In genomic region chr5:90529234-90529938, GRCh38 we compare ENCODE assay signal across 8 cellular contexts. TPM values are rescaled to one million over a fixed set of nuclear protein-coding genes. Genes with fewer than 3 reads are reported as not detected.
DNase-seq lines count a peak whose midpoint lies in the region; ATAC-seq, FAIRE-seq and TF ChIP-seq lines count a peak whose summit lies in the region.

TSS of gene LYSMD3 (minus strand) at chr5:90529584. CDS start at chr5:90525289, 4,295 bp downstream.

- TF ChIP-seq EP300 in HepG2 (IDR thresholded peaks at IDR 0.05; ENCODE audit: low read depth in 2 of 2, low read length in 2 of 2) (no peak; a peak in 1 of 4 replicates), HepG2 (CRISPR knock-in tag; IDR thresholded peaks at IDR 0.05; ENCODE audit: borderline replicate concordance) (no peak; the same call in 1 of the 2 replicates)

- BruUV-seq in HepG2 (replicated peaks; lab: Mats Ljungman, UMichigan), result no TSS peak

- H3K9me3 ChIP-seq in BLaER1 (no peaks in the 10 kb centered on the region), HepG2 (ENCODE audit: low read length) (no peaks in the 10 kb centered on the region)

- ATAC-seq in GM19324 (IDR thresholded peaks at IDR 0.05; ENCODE audit: low FRiP score, unreplicated experiment), result peak; percentile 97
- peak; percentile 75 for ATAC-seq in HG03469 (IDR thresholded peaks at IDR 0.05; ENCODE audit: unreplicated experiment)
- ATAC-seq in HepG2, result peak; percentile 96

- CTCF ChIA-PET in HepG2 (lab: Yijun Ruan, JAX; ENCODE audit: low intra/inter-chr PET ratio, low total read pairs), result interaction anchor here (1.2 to 3.1 kb wide), 2 partner anchors 88 to 143 kb away, joined by 3 to 35 read pairs; no protein-coding TSS in a partner anchor

- peaks cover 31% of the 10 kb centered on the region for H3K4me1 Mint-ChIP-seq in dendritic cell treated with granulocyte-macrophage colony-stimulating factor and Interleukin-4, amounts not matched to agents 40 ng/mL and 50 ng/mL, for 4 days (ENCODE audit: low read depth)

- peaks cover 8% of the 10 kb centered on the region for H3K27me3 Mint-ChIP-seq in dendritic cell treated with granulocyte-macrophage colony-stimulating factor and Interleukin-4, amounts not matched to agents 40 ng/mL and 50 ng/mL, for 4 days

- no peaks in the 10 kb centered on the region for H3K9me3 Mint-ChIP-seq in dendritic cell treated with granulocyte-macrophage colony-stimulating factor and Interleukin-4, amounts not matched to agents 40 ng/mL and 50 ng/mL, for 4 days

- H3K36me3 ChIP-seq in BLaER1, result peaks cover 10% of the 10 kb centered on the region
- H3K36me3 ChIP-seq in HepG2 (replicated peaks in 1 of 2; ENCODE audit: control insufficient read depth in 1 of 2, insufficient read depth in 2 of 2, low read length in 2 of 2), result no peaks in the 10 kb centered on the region; a peak in 1 of 5 replicates

- intact Hi-C loops in dendritic cell treated with granulocyte-macrophage colony-stimulating factor and Interleukin-4, amounts not matched to agents 40 ng/mL and 50 ng/mL, for 4 days (cut with micrococcal nuclease), result loop anchor here (1.0 to 10.0 kb wide), 3 partner anchors 55 to 1645 kb away; partner anchors contain the start of genes CETN3, MBLAC2, MEF2C and POLR3G
- intact Hi-C loops in HepG2 (cut with micrococcal nuclease; ENCODE audit: unreplicated experiment), result loop anchor here (1.0 kb wide), 2 partner anchors 55 to 120 kb away; partner anchors contain the start of genes CETN3, MBLAC2 and POLR3G

- TF ChIP-seq RAD21 in HepG2 (CRISPR knock-in tag; IDR thresholded peaks at IDR 0.05), result peak; percentile 40; the same call in 1 of the 2 replicates

- H3K9ac ChIP-seq in BLaER1 (peak within 1 kb of the TSS; percentile 83), HepG2 (ENCODE audit: insufficient read depth, low read depth, low read length) (peak within 1 kb of the TSS; percentile 98)

- peak within 1 kb of the TSS; percentile 84 for H3K4me3 ChIP-seq in BLaER1
- peak within 1 kb of the TSS; percentile 87 to 99 (median 97) for H3K4me3 ChIP-seq in HepG2 (replicated peaks in 1 of 3; ENCODE audit: insufficient read depth in 1 of 3, low read depth in 2 of 3, low read length in 3 of 3)

- TF ChIP-seq POLR2A in HepG2 (IDR thresholded peaks at IDR 0.05; ENCODE audit: insufficient read depth in 1 of 2, low read depth in 2 of 2, low read length in 2 of 2), result peak; percentile 72 to 92; a peak in 3 of 4 replicates

- peak within 1 kb of the TSS; percentile 86 for H2AFZ ChIP-seq in HepG2 (ENCODE audit: low read length)

- H3K27me3 ChIP-seq in BLaER1 (no peaks in the 10 kb centered on the region), HepG2 (ENCODE audit: control insufficient read depth in 1 of 2, insufficient read depth in 2 of 2, low read length in 2 of 2) (peaks cover 0 to 4% of the 10 kb centered on the region in 2 experiments; a peak in 1 of 5 replicates)

- H3K79me2 ChIP-seq in HepG2 (ENCODE audit: insufficient read depth, low read length), result peaks cover 34% of the 10 kb centered on the region

- H3K4me3 Mint-ChIP-seq in dendritic cell treated with granulocyte-macrophage colony-stimulating factor and Interleukin-4, amounts not matched to agents 40 ng/mL and 50 ng/mL, for 4 days, result peak within 1 kb of the TSS; percentile 95

- peak within 1 kb of the TSS; percentile 95 for H3K27ac Mint-ChIP-seq in dendritic cell treated with granulocyte-macrophage colony-stimulating factor and Interleukin-4, amounts not matched to agents 40 ng/mL and 50 ng/mL, for 4 days

- peak; percentile 98 for DNase-seq in NCI-H748 (lab: John Stamatoyannopoulos, UW; ENCODE audit: unreplicated experiment)
- peak; percentile 88 to 93 for DNase-seq in activated CD4-positive, alpha-beta T cell treated with anti-CD3 and anti-CD28 coated beads, Interleukin-2, amount 50 U/mL, for 24 hours (ENCODE audit: low read depth in 1 of 2, low spot score in 1 of 2)
- peak; percentile 92 for DNase-seq in HepG2 (ENCODE audit: low spot score)
- peak; percentile 96 for DNase-seq in stimulated activated CD4-positive, alpha-beta T cell treated with anti-CD3 and anti-CD28 coated beads, Interleukin-4, amount 100 ng/mL, for 1 hour

- FAIRE-seq in HepG2 (lab: Jason Lieb, UNC), result no peak

- peaks cover 35% of the 10 kb centered on the region; the same call in 1 of the 2 replicates for H4K20me1 ChIP-seq in BLaER1
- no peaks in the 10 kb centered on the region; the same call in 1 of the 2 replicates for H4K20me1 ChIP-seq in HepG2 (ENCODE audit: insufficient read depth, low read length)

- no peak for TF ChIP-seq CTCF in HepG2 (CRISPR knock-in tag; IDR thresholded peaks at IDR 0.05)

- in situ Hi-C loops in HepG2 (cut with HindIII; ENCODE audit: extremely low pct_ligation_motif_present, low pct_unique_long_range_greater_than_20kb), result no loop called here

- H3K36me3 Mint-ChIP-seq in dendritic cell treated with granulocyte-macrophage colony-stimulating factor and Interleukin-4, amounts not matched to agents 40 ng/mL and 50 ng/mL, for 4 days (ENCODE audit: low read depth), result peaks cover 35% of the 10 kb centered on the region

- H3K4me2 ChIP-seq in BLaER1 (peak within 1 kb of the TSS; percentile 84), HepG2 (ENCODE audit: low read depth, low read length) (peak within 1 kb of the TSS; percentile 84)

- H3K4me1 ChIP-seq in BLaER1, result peaks cover 22% of the 10 kb centered on the region
- H3K4me1 ChIP-seq in HepG2 (ENCODE audit: insufficient read depth, low read length), result peaks cover 30% of the 10 kb centered on the region

- H3K27ac ChIP-seq in BLaER1 (peak within 1 kb of the TSS; percentile 81), HepG2 (ENCODE audit: extremely low read length, insufficient read depth, low read length) (peak within 1 kb of the TSS; percentile 82)

- under 1% methylated on average over 23 of the region's 63 CpGs for WGBS in HepG2 (ENCODE audit: low lambda C conversion rate)

- POLR2A ChIA-PET in HepG2 (lab: Yijun Ruan, JAX), result interaction anchor here (1.2 to 1.9 kb wide), 2 partner anchors 57 to 119 kb away, joined by 4 to 9 read pairs; partner anchors contain the start of gene CETN3

TF ChIP-seq in HepG2, 621 proteins besides CTCF, POLR2A, EP300 and RAD21 (continues in another document):
- peak; percentile 56; the same call in 1 of the 2 replicates for TF ChIP-seq ZZZ3 (CRISPR knock-in tag; IDR thresholded peaks at IDR 0.05; ENCODE audit: borderline replicate concordance)
- TF ChIP-seq IKZF1 (IDR thresholded peaks at IDR 0.05), result no peak
- TF ChIP-seq, protein P1, sequence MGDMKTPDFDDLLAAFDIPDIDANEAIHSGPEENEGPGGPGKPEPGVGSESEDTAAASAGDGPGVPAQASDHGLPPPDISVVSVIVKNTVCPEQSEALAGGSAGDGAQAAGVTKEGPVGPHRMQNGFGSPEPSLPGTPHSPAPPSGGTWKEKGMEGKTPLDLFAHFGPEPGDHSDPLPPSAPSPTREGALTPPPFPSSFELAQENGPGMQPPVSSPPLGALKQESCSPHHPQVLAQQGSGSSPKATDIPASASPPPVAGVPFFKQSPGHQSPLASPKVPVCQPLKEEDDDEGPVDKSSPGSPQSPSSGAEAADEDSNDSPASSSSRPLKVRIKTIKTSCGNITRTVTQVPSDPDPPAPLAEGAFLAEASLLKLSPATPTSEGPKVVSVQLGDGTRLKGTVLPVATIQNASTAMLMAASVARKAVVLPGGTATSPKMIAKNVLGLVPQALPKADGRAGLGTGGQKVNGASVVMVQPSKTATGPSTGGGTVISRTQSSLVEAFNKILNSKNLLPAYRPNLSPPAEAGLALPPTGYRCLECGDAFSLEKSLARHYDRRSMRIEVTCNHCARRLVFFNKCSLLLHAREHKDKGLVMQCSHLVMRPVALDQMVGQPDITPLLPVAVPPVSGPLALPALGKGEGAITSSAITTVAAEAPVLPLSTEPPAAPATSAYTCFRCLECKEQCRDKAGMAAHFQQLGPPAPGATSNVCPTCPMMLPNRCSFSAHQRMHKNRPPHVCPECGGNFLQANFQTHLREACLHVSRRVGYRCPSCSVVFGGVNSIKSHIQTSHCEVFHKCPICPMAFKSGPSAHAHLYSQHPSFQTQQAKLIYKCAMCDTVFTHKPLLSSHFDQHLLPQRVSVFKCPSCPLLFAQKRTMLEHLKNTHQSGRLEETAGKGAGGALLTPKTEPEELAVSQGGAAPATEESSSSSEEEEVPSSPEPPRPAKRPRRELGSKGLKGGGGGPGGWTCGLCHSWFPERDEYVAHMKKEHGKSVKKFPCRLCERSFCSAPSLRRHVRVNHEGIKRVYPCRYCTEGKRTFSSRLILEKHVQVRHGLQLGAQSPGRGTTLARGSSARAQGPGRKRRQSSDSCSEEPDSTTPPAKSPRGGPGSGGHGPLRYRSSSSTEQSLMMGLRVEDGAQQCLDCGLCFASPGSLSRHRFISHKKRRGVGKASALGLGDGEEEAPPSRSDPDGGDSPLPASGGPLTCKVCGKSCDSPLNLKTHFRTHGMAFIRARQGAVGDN (CRISPR knock-in tag; IDR thresholded peaks at IDR 0.05), result peak; percentile 93
- TF ChIP-seq PHF20 (CRISPR knock-in tag; IDR thresholded peaks at IDR 0.05), result peak; percentile 83
- no peak; the same call in 1 of the 2 replicates for TF ChIP-seq ZSCAN25 (CRISPR knock-in tag; IDR thresholded peaks at IDR 0.05)
- TF ChIP-seq ZNF780A (CRISPR knock-in tag; IDR thresholded peaks at IDR 0.05), result no peak

RNA-seq across cellular contexts. Expression of gene LYSMD3, which starts in this region (rescaled TPM):
- 13.8 and 22.2 TPM in 2 replicates for total RNA-seq in HepG2 (2016; rRNA removed; fragmentation: Illumina TruSeq; extraction: Trizol)
- 1.2 and 1.6 TPM in 2 replicates for total RNA-seq in HepG2 (2016; cell fraction: cytosol; rRNA removed; fragmentation: Illumina TruSeq; extraction: Trizol; ENCODE audit: low read depth)
- 14.2 and 20.5 TPM in 2 replicates for total RNA-seq in HepG2 (2016; cell fraction: insoluble cytoplasmic fraction; rRNA removed; fragmentation: Illumina TruSeq; extraction: Trizol)
- 6.5 and 8.4 TPM in 2 replicates for total RNA-seq in HepG2 (2016; cell fraction: membrane; rRNA removed; fragmentation: Illumina TruSeq; extraction: Trizol)
- 12.9 and 13.6 TPM in 2 replicates for total RNA-seq in HepG2 (2016; cell fraction: nucleus; rRNA removed; fragmentation: Illumina TruSeq; extraction: Trizol)
- polyA plus RNA-seq in HepG2 (2011; rRNA removed), result 6.3 and 9.1 TPM in 2 replicates
- 3.3 and 5.8 TPM in 2 replicates for polyA plus RNA-seq in HepG2 (2011; cell fraction: cytosol; rRNA removed)
- polyA plus RNA-seq in HepG2 (2011; cell fraction: nucleus; rRNA removed), result 2.4 and 3.9 TPM in 2 replicates
- 10.3 and 10.4 TPM in 2 replicates for polyA plus RNA-seq in HepG2 (2012)
- polyA plus RNA-seq in HepG2 (2016; cell fraction: cytosol; fragmentation: Illumina TruSeq; extraction: Trizol; ENCODE audit: low read depth), result 0.70 and 0.91 TPM in 2 replicates
- polyA plus RNA-seq in HepG2 (2016; cell fraction: insoluble cytoplasmic fraction; fragmentation: Illumina TruSeq; extraction: Trizol; ENCODE audit: low read depth), result 17.8 and 21.3 TPM in 2 replicates
- 3.1 and 4.0 TPM in 2 replicates for polyA plus RNA-seq in HepG2 (2016; cell fraction: membrane; fragmentation: Illumina TruSeq; extraction: Trizol; ENCODE audit: low read depth)
- 14.8 and 16.7 TPM in 2 replicates for polyA plus RNA-seq in HepG2 (2016; cell fraction: nucleus; fragmentation: Illumina TruSeq; extraction: Trizol; ENCODE audit: insufficient read depth, low read depth)
- polyA minus RNA-seq in HepG2 (2011; rRNA and poly(A)+ RNA removed; ENCODE audit: low replicate concordance), result 3.2 and 6.4 TPM in 2 replicates
- polyA minus RNA-seq in HepG2 (2011; cell fraction: cytosol; rRNA and poly(A)+ RNA removed), result 11.1 and 12.9 TPM in 2 replicates
- 15.7 and 16.6 TPM in 2 replicates for polyA minus RNA-seq in HepG2 (2011; cell fraction: nucleus; rRNA and poly(A)+ RNA removed)

Comparison
In these comparisons a context has a peak if more than half of its experiments do, and no peak if none do; other contexts are left out.
1. Peak in every context shown above with its lines: DNase-seq, ATAC-seq, H3K4me3 ChIP-seq and H3K27ac ChIP-seq.